In the genomic region with DNA sequence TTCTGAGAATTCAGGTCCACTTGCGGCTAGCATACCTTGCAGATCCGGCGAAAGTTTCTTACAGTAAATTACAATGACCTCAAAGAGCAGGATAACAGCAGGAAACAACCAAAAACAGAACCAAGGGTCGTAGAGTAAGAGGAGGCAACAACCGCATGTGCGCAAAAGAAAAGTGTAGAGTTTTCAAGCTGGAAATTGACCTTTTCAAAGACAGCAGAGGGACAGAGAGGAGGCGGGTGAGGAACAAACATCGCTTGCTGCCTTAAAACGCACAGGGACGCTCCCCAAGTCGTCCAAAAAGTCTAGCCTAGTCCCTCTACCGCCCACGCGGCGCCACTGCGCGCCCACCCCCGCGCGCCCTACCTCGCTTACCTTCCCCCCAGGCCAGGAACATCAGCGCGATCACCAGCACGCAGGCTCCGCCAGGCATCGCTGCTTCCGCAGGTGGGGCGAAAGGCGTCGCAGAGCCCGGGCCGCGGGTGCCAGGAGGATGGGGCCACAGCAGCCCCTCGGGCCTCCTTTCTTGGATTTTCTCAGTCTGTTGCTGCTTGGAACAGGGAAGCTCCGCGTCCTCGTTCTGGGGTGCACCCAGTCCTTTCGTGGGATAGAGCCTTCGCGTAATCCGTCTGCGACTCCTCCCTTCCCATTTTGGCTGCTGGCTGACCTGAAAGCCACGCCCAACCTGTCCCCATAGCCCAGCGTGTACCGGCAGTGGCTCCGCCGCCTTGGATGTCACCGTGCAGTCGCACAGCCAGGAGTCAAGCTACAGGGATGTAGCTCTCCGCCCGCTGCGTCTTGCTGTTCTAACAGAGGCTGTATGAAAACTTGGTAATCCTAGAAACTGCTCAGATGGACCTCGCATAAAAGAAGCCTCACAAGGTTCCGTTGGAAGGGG, we compare ENCODE assay signal across 1 cellular context.
TF ChIP-seq lines count a peak whose summit lies in the region.

A gene (minus strand): TSS at position 579 of the 895 bp plus-strand sequence. CDS start 149 bp downstream, at position 430.

TF ChIP-seq in K562, 482 proteins besides CTCF, POLR2A, EP300 and RAD21 (continued from another document and continues in another):
- TF ChIP-seq CHD1 (IDR thresholded peaks at IDR 0.05; ENCODE audit: low read length), result peak; percentile 77
- TF ChIP-seq HLTF (IDR thresholded peaks at IDR 0.05), result 0 out of 2 replicates have a peak, but pooled peaks have one; percentile 58
- no peak for TF ChIP-seq RBM25 (IDR thresholded peaks at IDR 0.05; ENCODE audit: low read depth, low read length, severe bottlenecking)
- TF ChIP-seq SMAD2 (IDR thresholded peaks at IDR 0.05; ENCODE audit: low read depth, low read length), result no peak
- peak; percentile 62; the same call in 1 of the 2 replicates for TF ChIP-seq ELF1 (tag; IDR thresholded peaks at IDR 0.05)
- TF ChIP-seq ZNF57 (CRISPR knock-in tag; IDR thresholded peaks at IDR 0.05), result no peak
- TF ChIP-seq SMAD3 (CRISPR knock-in tag; conservative IDR thresholded peaks at IDR 0.05), result no peak
- TF ChIP-seq ARID1B (IDR thresholded peaks at IDR 0.05), result no peak; the same call in 1 of the 2 replicates
- TF ChIP-seq ZNF583 (CRISPR knock-in tag; IDR thresholded peaks at IDR 0.05), result no peak
- no peak for TF ChIP-seq HDGF (IDR thresholded peaks at IDR 0.05)
- TF ChIP-seq RBM39 (optimal IDR thresholded peaks at IDR 0.05; ENCODE audit: low read depth, low read length), result no peak
- TF ChIP-seq MED1 (CRISPR knock-in tag; IDR thresholded peaks at IDR 0.05; ENCODE audit: borderline replicate concordance), result no peak
- 0 out of 2 replicates have a peak, but pooled peaks have one; percentile 37 for TF ChIP-seq BACH1 (tag; IDR thresholded peaks at IDR 0.05)
- TF ChIP-seq SNRNP70 (optimal IDR thresholded peaks at IDR 0.05; ENCODE audit: low read depth, low read length), result no peak
- TF ChIP-seq ZNF12 (CRISPR knock-in tag; IDR thresholded peaks at IDR 0.05), result no peak
- TF ChIP-seq NBN (IDR thresholded peaks at IDR 0.05; ENCODE audit: low read depth), result peak; percentile 42
- TF ChIP-seq, protein P1, sequence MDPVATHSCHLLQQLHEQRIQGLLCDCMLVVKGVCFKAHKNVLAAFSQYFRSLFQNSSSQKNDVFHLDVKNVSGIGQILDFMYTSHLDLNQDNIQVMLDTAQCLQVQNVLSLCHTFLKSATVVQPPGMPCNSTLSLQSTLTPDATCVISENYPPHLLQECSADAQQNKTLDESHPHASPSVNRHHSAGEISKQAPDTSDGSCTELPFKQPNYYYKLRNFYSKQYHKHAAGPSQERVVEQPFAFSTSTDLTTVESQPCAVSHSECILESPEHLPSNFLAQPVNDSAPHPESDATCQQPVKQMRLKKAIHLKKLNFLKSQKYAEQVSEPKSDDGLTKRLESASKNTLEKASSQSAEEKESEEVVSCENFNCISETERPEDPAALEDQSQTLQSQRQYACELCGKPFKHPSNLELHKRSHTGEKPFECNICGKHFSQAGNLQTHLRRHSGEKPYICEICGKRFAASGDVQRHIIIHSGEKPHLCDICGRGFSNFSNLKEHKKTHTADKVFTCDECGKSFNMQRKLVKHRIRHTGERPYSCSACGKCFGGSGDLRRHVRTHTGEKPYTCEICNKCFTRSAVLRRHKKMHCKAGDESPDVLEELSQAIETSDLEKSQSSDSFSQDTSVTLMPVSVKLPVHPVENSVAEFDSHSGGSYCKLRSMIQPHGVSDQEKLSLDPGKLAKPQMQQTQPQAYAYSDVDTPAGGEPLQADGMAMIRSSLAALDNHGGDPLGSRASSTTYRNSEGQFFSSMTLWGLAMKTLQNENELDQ (CRISPR knock-in tag; IDR thresholded peaks at IDR 0.05; ENCODE audit: borderline replicate concordance), result no peak
- TF ChIP-seq, protein P2, sequence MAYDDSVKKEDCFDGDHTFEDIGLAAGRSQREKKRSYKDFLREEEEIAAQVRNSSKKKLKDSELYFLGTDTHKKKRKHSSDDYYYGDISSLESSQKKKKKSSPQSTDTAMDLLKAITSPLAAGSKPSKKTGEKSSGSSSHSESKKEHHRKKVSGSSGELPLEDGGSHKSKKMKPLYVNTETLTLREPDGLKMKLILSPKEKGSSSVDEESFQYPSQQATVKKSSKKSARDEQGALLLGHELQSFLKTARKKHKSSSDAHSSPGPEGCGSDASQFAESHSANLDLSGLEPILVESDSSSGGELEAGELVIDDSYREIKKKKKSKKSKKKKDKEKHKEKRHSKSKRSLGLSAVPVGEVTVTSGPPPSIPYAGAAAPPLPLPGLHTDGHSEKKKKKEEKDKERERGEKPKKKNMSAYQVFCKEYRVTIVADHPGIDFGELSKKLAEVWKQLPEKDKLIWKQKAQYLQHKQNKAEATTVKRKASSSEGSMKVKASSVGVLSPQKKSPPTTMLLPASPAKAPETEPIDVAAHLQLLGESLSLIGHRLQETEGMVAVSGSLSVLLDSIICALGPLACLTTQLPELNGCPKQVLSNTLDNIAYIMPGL (CRISPR knock-in tag; IDR thresholded peaks at IDR 0.05), result no peak
- no peak for TF ChIP-seq HNRNPH1 (optimal IDR thresholded peaks at IDR 0.05; ENCODE audit: low read depth, low read length)
- TF ChIP-seq, protein P3, sequence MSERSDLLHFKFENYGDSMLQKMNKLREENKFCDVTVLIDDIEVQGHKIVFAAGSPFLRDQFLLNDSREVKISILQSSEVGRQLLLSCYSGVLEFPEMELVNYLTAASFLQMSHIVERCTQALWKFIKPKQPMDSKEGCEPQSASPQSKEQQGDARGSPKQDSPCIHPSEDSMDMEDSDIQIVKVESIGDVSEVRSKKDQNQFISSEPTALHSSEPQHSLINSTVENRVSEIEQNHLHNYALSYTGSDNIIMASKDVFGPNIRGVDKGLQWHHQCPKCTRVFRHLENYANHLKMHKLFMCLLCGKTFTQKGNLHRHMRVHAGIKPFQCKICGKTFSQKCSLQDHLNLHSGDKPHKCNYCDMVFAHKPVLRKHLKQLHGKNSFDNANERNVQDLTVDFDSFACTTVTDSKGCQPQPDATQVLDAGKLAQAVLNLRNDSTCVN (CRISPR knock-in tag; IDR thresholded peaks at IDR 0.05), result no peak
- TF ChIP-seq FOXA3 (CRISPR knock-in tag; conservative IDR thresholded peaks at IDR 0.05 in 1 of 2, IDR thresholded peaks at IDR 0.05 in 1 of 2), result no peak
- no peak for TF ChIP-seq RBM15 (IDR thresholded peaks at IDR 0.05; ENCODE audit: insufficient read depth, low read length)
- no peak for TF ChIP-seq ZFP30 (CRISPR knock-in tag; IDR thresholded peaks at IDR 0.05; ENCODE audit: borderline replicate concordance)
- 0 out of 2 replicates have a peak, but pooled peaks have one; percentile 43 for TF ChIP-seq TOE1 (IDR thresholded peaks at IDR 0.05; ENCODE audit: borderline replicate concordance)
- 0 out of 2 replicates have a peak, but pooled peaks have one; percentile 30 for TF ChIP-seq TOE1 (CRISPR knock-in tag; IDR thresholded peaks at IDR 0.05; ENCODE audit: borderline replicate concordance, low read depth)
- TF ChIP-seq, protein P4, sequence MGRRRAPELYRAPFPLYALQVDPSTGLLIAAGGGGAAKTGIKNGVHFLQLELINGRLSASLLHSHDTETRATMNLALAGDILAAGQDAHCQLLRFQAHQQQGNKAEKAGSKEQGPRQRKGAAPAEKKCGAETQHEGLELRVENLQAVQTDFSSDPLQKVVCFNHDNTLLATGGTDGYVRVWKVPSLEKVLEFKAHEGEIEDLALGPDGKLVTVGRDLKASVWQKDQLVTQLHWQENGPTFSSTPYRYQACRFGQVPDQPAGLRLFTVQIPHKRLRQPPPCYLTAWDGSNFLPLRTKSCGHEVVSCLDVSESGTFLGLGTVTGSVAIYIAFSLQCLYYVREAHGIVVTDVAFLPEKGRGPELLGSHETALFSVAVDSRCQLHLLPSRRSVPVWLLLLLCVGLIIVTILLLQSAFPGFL (CRISPR knock-in tag; IDR thresholded peaks at IDR 0.05), result no peak
- TF ChIP-seq ZNF551 (CRISPR knock-in tag; IDR thresholded peaks at IDR 0.05), result no peak
- TF ChIP-seq CBFA2T3 (IDR thresholded peaks at IDR 0.05), result peak; percentile 62
- peak; percentile 49; the same call in 1 of the 2 replicates for TF ChIP-seq TCF7 (IDR thresholded peaks at IDR 0.05; ENCODE audit: borderline replicate concordance)
- TF ChIP-seq NELFE (IDR thresholded peaks at IDR 0.05; ENCODE audit: insufficient read depth, insufficient read length), result no peak
- TF ChIP-seq ATF1 (CRISPR knock-in tag; IDR thresholded peaks at IDR 0.05), result no peak; the same call in 1 of the 2 replicates
- peak; percentile 97 for TF ChIP-seq ATF1 (tag; IDR thresholded peaks at IDR 0.05)
- no peak for TF ChIP-seq ZNF3 (CRISPR knock-in tag; IDR thresholded peaks at IDR 0.05)
- TF ChIP-seq KLF10 (CRISPR knock-in tag; IDR thresholded peaks at IDR 0.05), result no peak
- peak; percentile 94 for TF ChIP-seq POLR2G (IDR thresholded peaks at IDR 0.05; ENCODE audit: low read depth, low read length)
- peak; percentile 58 for TF ChIP-seq GABPA (tag; conservative IDR thresholded peaks at IDR 0.05; ENCODE audit: low read depth)
- no peak for TF ChIP-seq ZNF184 (CRISPR knock-in tag; IDR thresholded peaks at IDR 0.05)
- TF ChIP-seq TAL1 (IDR thresholded peaks at IDR 0.05), result no peak
- no peak for TF ChIP-seq MYBL2 (IDR thresholded peaks at IDR 0.05; ENCODE audit: low read depth)
- no peak for TF ChIP-seq MYBL2 (CRISPR knock-in tag; IDR thresholded peaks at IDR 0.05; ENCODE audit: borderline replicate concordance)
- TF ChIP-seq ZNF232 (CRISPR knock-in tag; IDR thresholded peaks at IDR 0.05), result no peak
- no peak for TF ChIP-seq TAF15 (IDR thresholded peaks at IDR 0.05; ENCODE audit: low read depth, low read length)
- TF ChIP-seq POLR3A (IDR thresholded peaks at IDR 0.05; ENCODE audit: borderline replicate concordance, extremely low read depth, insufficient read depth, insufficient read length), result no peak
- TF ChIP-seq, protein P5, sequence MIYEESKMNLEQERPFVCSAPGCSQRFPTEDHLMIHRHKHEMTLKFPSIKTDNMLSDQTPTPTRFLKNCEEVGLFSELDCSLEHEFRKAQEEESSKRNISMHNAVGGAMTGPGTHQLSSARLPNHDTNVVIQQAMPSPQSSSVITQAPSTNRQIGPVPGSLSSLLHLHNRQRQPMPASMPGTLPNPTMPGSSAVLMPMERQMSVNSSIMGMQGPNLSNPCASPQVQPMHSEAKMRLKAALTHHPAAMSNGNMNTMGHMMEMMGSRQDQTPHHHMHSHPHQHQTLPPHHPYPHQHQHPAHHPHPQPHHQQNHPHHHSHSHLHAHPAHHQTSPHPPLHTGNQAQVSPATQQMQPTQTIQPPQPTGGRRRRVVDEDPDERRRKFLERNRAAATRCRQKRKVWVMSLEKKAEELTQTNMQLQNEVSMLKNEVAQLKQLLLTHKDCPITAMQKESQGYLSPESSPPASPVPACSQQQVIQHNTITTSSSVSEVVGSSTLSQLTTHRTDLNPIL (CRISPR knock-in tag; IDR thresholded peaks at IDR 0.05), result no peak
- peak; percentile 90 for TF ChIP-seq EP400 (IDR thresholded peaks at IDR 0.05)
- TF ChIP-seq, protein P6, sequence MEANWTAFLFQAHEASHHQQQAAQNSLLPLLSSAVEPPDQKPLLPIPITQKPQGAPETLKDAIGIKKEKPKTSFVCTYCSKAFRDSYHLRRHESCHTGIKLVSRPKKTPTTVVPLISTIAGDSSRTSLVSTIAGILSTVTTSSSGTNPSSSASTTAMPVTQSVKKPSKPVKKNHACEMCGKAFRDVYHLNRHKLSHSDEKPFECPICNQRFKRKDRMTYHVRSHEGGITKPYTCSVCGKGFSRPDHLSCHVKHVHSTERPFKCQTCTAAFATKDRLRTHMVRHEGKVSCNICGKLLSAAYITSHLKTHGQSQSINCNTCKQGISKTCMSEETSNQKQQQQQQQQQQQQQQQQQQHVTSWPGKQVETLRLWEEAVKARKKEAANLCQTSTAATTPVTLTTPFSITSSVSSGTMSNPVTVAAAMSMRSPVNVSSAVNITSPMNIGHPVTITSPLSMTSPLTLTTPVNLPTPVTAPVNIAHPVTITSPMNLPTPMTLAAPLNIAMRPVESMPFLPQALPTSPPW (CRISPR knock-in tag; IDR thresholded peaks at IDR 0.05), result peak; percentile 79
- TF ChIP-seq ZKSCAN1 (IDR thresholded peaks at IDR 0.05; ENCODE audit: low read depth, low read length), result peak; percentile 66; the same call in 1 of the 2 replicates
- TF ChIP-seq, protein P7, sequence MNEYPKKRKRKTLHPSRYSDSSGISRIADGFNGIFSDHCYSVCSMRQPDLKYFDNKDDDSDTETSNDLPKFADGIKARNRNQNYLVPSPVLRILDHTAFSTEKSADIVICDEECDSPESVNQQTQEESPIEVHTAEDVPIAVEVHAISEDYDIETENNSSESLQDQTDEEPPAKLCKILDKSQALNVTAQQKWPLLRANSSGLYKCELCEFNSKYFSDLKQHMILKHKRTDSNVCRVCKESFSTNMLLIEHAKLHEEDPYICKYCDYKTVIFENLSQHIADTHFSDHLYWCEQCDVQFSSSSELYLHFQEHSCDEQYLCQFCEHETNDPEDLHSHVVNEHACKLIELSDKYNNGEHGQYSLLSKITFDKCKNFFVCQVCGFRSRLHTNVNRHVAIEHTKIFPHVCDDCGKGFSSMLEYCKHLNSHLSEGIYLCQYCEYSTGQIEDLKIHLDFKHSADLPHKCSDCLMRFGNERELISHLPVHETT (CRISPR knock-in tag; conservative IDR thresholded peaks at IDR 0.05 in 1 of 2, IDR thresholded peaks at IDR 0.05 in 1 of 2), result 0 out of 4 replicates have a peak, but pooled peaks of 1 of the 2 experiments have one; percentile 32
- TF ChIP-seq TFAM (CRISPR knock-in tag; conservative IDR thresholded peaks at IDR 0.05), result no peak
- peak; percentile 70 for TF ChIP-seq TAF7 (tag; IDR thresholded peaks at IDR 0.05)
- TF ChIP-seq ARHGAP35 (IDR thresholded peaks at IDR 0.05; ENCODE audit: partially characterized antibody), result no peak
- TF ChIP-seq, protein P8, sequence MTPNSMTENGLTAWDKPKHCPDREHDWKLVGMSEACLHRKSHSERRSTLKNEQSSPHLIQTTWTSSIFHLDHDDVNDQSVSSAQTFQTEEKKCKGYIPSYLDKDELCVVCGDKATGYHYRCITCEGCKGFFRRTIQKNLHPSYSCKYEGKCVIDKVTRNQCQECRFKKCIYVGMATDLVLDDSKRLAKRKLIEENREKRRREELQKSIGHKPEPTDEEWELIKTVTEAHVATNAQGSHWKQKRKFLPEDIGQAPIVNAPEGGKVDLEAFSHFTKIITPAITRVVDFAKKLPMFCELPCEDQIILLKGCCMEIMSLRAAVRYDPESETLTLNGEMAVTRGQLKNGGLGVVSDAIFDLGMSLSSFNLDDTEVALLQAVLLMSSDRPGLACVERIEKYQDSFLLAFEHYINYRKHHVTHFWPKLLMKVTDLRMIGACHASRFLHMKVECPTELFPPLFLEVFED (CRISPR knock-in tag; conservative IDR thresholded peaks at IDR 0.05), result no peak
- no peak for TF ChIP-seq ZNF140 (CRISPR knock-in tag; IDR thresholded peaks at IDR 0.05)
- TF ChIP-seq, protein P9, sequence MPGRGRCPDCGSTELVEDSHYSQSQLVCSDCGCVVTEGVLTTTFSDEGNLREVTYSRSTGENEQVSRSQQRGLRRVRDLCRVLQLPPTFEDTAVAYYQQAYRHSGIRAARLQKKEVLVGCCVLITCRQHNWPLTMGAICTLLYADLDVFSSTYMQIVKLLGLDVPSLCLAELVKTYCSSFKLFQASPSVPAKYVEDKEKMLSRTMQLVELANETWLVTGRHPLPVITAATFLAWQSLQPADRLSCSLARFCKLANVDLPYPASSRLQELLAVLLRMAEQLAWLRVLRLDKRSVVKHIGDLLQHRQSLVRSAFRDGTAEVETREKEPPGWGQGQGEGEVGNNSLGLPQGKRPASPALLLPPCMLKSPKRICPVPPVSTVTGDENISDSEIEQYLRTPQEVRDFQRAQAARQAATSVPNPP (IDR thresholded peaks at IDR 0.05; ENCODE audit: borderline replicate concordance, insufficient read depth, insufficient read length), result no peak
- TF ChIP-seq ZNF76 (CRISPR knock-in tag; IDR thresholded peaks at IDR 0.05; ENCODE audit: borderline replicate concordance), result 0 out of 2 replicates have a peak, but pooled peaks have one; percentile 22
